21 cellular contexts compared by ENCODE assay signal in the genomic region with DNA sequence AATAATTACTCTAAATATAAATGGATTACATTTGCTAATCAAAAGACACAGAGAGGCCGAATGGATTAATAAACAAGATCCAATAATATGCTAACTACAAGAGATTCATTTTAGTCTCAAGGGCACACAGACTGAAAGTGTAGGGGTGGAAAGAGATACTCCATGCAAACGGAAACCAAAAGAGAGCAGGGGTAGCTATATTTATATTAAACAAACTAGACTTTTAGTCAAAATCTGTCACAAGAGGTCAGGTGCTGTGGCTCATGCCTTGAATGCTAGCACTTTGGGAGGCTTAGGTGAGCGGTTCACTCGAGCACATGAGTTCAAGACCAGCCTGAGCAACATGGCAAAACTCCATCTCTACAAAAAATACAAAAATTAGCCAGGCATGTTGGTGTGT. TPM values are rescaled to one million over a fixed set of nuclear protein-coding genes. Genes with fewer than 3 reads are reported as not detected.
DNase-seq lines count a peak whose midpoint lies in the region; ATAC-seq and TF ChIP-seq lines count a peak whose summit lies in the region.
"Had no signal": no experiment of that assay in that cellular context is flagged by ENCODE, and none has a peak within 500 bp of the region (broad histone marks: within the 10 kb centered on the region; RNA-seq: fewer than 3 reads in every experiment).

No MANE protein-coding gene starts in this region.

- H3K27me3 ChIP-seq in PC-9 (ENCODE audit: insufficient read depth, low read depth) (peaks cover 64% of the 10 kb centered on the region), prostate gland (replicated peaks; ENCODE audit: insufficient read depth) (no peaks in the 10 kb centered on the region)
- H3K27me3 ChIP-seq: Peyer's patch had no signal

- H2AFZ ChIP-seq in PC-9, result no peak overlapping the region

- H3K79me2 ChIP-seq in PC-9 (ENCODE audit: low read depth), result no peaks in the 10 kb centered on the region

- no peak for DNase-seq in activated naive CD4-positive, alpha-beta T cell treated with anti-CD3 and anti-CD28 coated beads for 36 hours
- no peak for DNase-seq in PC-9
- no peak for DNase-seq in prostate gland (ENCODE audit: low spot score)
- DNase-seq: AML-193, Caco-2, H7, KBM-7, NCI-H1105, NCI-H1694 treated with DMSO at 0.1 percent for 48 hours, NCI-H748 treated with DMSO at 0.1 percent for 48 hours, Peyer's patch, Right ventricle myocardium superior had no signal

- TF ChIP-seq POLR2A in prostate gland (IDR thresholded peaks at IDR 0.05), result no peak

- H3K27ac ChIP-seq in PC-9 (no peak overlapping the region), prostate gland (no peak overlapping the region)
- H3K27ac ChIP-seq: HL-60, Peyer's patch had no signal

- H3K36me3 Mint-ChIP-seq in activated naive CD4-positive, alpha-beta T cell treated with anti-CD3 and anti-CD28 coated beads for 36 hours (ENCODE audit: low read depth), result no peaks in the 10 kb centered on the region

- peaks cover 11% of the 10 kb centered on the region for H3K4me1 ChIP-seq in PC-9 (replicated peaks; ENCODE audit: insufficient read depth)
- H3K4me1 ChIP-seq in prostate gland (replicated peaks), result no peaks in the 10 kb centered on the region
- H3K4me1 ChIP-seq: Caco-2, Peyer's patch had no signal

- H3K9me3 ChIP-seq in PC-9 (ENCODE audit: insufficient read depth, low read depth) (no peaks in the 10 kb centered on the region; the same call in 1 of the 2 replicates), prostate gland (no peaks in the 10 kb centered on the region)
- H3K9me3 ChIP-seq: Caco-2, Peyer's patch had no signal

- H3K4me3 ChIP-seq in PC-9 (no peak overlapping the region), prostate gland (no peak overlapping the region)
- H3K4me3 ChIP-seq: Peyer's patch had no signal

- 0 out of 2 replicates have a peak, but pooled peaks cover 10% of the 10 kb centered on the region for H4K20me1 ChIP-seq in PC-9 (ENCODE audit: insufficient read depth)

- peaks cover 20% of the 10 kb centered on the region for H3F3A ChIP-seq in PC-9 (ENCODE audit: insufficient read depth, low read depth)

- H3K4me3 Mint-ChIP-seq in activated naive CD4-positive, alpha-beta T cell treated with anti-CD3 and anti-CD28 coated beads for 36 hours, result no peak overlapping the region
- H3K4me3 Mint-ChIP-seq: T-helper 1 cell treated with Interleukin-12 subunit alpha and Interleukin-12 subunit beta and Interleukin-4 antibody, amounts not matched to agents 30 μg/mL and 1 μg/mL, for 36 hours had no signal

- no TSS peak for BruUV-seq in PC-9 (replicated peaks; lab: Mats Ljungman, UMichigan)

- H3K36me3 ChIP-seq in PC-9 (ENCODE audit: low read depth), result no peaks in the 10 kb centered on the region
- no peaks in the 10 kb centered on the region for H3K36me3 ChIP-seq in prostate gland
- H3K36me3 ChIP-seq: Peyer's patch had no signal

- 81% methylated on average over 4 of the region's 4 CpGs for WGBS in prostate gland

- H3K27ac Mint-ChIP-seq in activated naive CD4-positive, alpha-beta T cell treated with anti-CD3 and anti-CD28 coated beads for 36 hours, result no peak overlapping the region
- H3K27ac Mint-ChIP-seq: T-helper 1 cell treated with Interleukin-12 subunit alpha and Interleukin-12 subunit beta and Interleukin-4 antibody, amounts not matched to agents 30 μg/mL and 1 μg/mL, for 36 hours had no signal

- peaks cover 10% of the 10 kb centered on the region for H3K27me3 Mint-ChIP-seq in activated naive CD4-positive, alpha-beta T cell treated with anti-CD3 and anti-CD28 coated beads for 36 hours (ENCODE audit: low read depth)

- POLR2A ChIA-PET in PC-9 (lab: Charles Lee; ENCODE audit: unreplicated experiment), result no interaction called here

- H3K4me1 Mint-ChIP-seq in activated naive CD4-positive, alpha-beta T cell treated with anti-CD3 and anti-CD28 coated beads for 36 hours (ENCODE audit: low read depth), result no peaks in the 10 kb centered on the region

- CTCF ChIA-PET in activated naive CD4-positive, alpha-beta T cell treated with anti-CD3 and anti-CD28 coated beads for 36 hours (lab: Charles Lee), result no interaction called here
- CTCF ChIA-PET in PC-9 (lab: Charles Lee), result interaction anchor here (0.6 kb wide), 1 partner anchor 1404 kb away, joined by 4 read pairs; no protein-coding TSS in a partner anchor

- no peak for TF ChIP-seq CTCF in PC-9 (conservative IDR thresholded peaks at IDR 0.05)
- TF ChIP-seq CTCF in prostate gland (IDR thresholded peaks at IDR 0.05), result no peak

- intact Hi-C loops in activated naive CD4-positive, alpha-beta T cell treated with anti-CD3 and anti-CD28 coated beads for 36 hours (cut with micrococcal nuclease), result no loop called here
- intact Hi-C loops in PC-9 (cut with micrococcal nuclease; ENCODE audit: unreplicated experiment), result no loop called here
- intact Hi-C loops in prostate gland (cut with DNase I), result no loop called here

- ATAC-seq in GM18517 (IDR thresholded peaks at IDR 0.05; ENCODE audit: unreplicated experiment) (peak; percentile 77), GM21526 (IDR thresholded peaks at IDR 0.05; ENCODE audit: low FRiP score, unreplicated experiment) (peak; percentile 52), HG02852 (IDR thresholded peaks at IDR 0.05; ENCODE audit: unreplicated experiment) (peak; percentile 56), HG03558 (IDR thresholded peaks at IDR 0.05; ENCODE audit: extremely low read depth, unreplicated experiment) (peak; percentile 49), HG02973 (IDR thresholded peaks at IDR 0.05; ENCODE audit: unreplicated experiment) (no peak)
- ATAC-seq: SK-N-SH treated with all-trans-retinoic acid at 6 μM for 48 hours had no signal

- no peaks in the 10 kb centered on the region for H3K9me3 Mint-ChIP-seq in activated naive CD4-positive, alpha-beta T cell treated with anti-CD3 and anti-CD28 coated beads for 36 hours
- H3K9me3 Mint-ChIP-seq: T-helper 1 cell treated with Interleukin-12 subunit alpha and Interleukin-12 subunit beta and Interleukin-4 antibody, amounts not matched to agents 30 μg/mL and 1 μg/mL, for 36 hours had no signal

- H3K4me2 ChIP-seq in PC-9, result no peak overlapping the region

- no peaks in the 10 kb centered on the region for H3K9me2 ChIP-seq in PC-9 (ENCODE audit: insufficient read depth)

RNA-seq across cellular contexts. Expression of a gene that starts 33.6 kb away (rescaled TPM):
- under 1 TPM; 0.93 to 0.94 TPM for total RNA-seq in activated naive CD4-positive, alpha-beta T cell treated with anti-CD3 and anti-CD28 coated beads for 36 hours
- 4.9 and 6.9 TPM in 2 replicates for total RNA-seq in PC-9 (2021)
- total RNA-seq in prostate gland, result 10 to 100 TPM in 1 of 2 donors, 1 to 10 TPM in 1; 4.9 to 43.1 TPM

RNA-seq across cellular contexts. Expression of a gene that starts 44.2 kb away (rescaled TPM):
- not detected for total RNA-seq in activated naive CD4-positive, alpha-beta T cell treated with anti-CD3 and anti-CD28 coated beads for 36 hours
- total RNA-seq in PC-9 (2021), result not detected in 2 replicates
- under 1 TPM; 0.23 to 0.51 TPM for total RNA-seq in prostate gland
- total RNA-seq: Caco-2, H7, MCF 10A, Right ventricle myocardium superior had no signal
